Comparison of ENCODE assay signal across 33 cellular contexts in genomic region chr1:30793209-30793608, GRCh38. TPM values are rescaled to one million over a fixed set of nuclear protein-coding genes. Genes with fewer than 3 reads are reported as not detected.
"Had no signal": no experiment of that assay in that cellular context is flagged by ENCODE, and none has a peak within 500 bp of the region (broad histone marks: within the 10 kb centered on the region; RNA-seq: fewer than 3 reads in every experiment).

No MANE protein-coding gene starts in this region.

- H3K9me3 ChIP-seq: ascending aorta, esophagus squamous epithelium, gastroesophageal sphincter, heart right ventricle had no signal

- DNase-seq: activated CD4-positive, alpha-beta memory T cell treated with anti-CD3 and anti-CD28 coated beads, Interleukin-2, amount 10 ng/mL, durations not matched to agents 7 days and 5 days; activated CD4-positive, alpha-beta T cell treated with anti-CD3 and anti-CD28 coated beads for 4 hours; activated CD4-positive, alpha-beta T cell treated with anti-CD3 and anti-CD28 coated beads, Interleukin-2, amount 10 ng/mL, durations not matched to agents 7 days and 5 days; activated CD4-positive, alpha-beta T cell treated with anti-CD3 and anti-CD28 coated beads, Interleukin-2, amount 50 U/mL, for 4 hours; activated CD4-positive, CD25-positive, alpha-beta regulatory T cell; activated CD4-positive, CD25-positive, alpha-beta regulatory T cell treated with anti-CD3 and anti-CD28 coated beads, Interleukin-2, amount 50 U/mL, for 72 hours; activated CD8-positive, alpha-beta memory T cell treated with anti-CD3 and anti-CD28 coated beads, Interleukin-2, amount 50 U/mL, for 48 hours; activated gamma-delta T cell; activated naive CD4-positive, alpha-beta T cell; activated naive CD4-positive, alpha-beta T cell treated with anti-CD3 and anti-CD28 coated beads, Interleukin-2, amount 10 ng/mL, durations not matched to agents 7 days and 5 days; activated naive CD8-positive, alpha-beta T cell treated with anti-CD3 and anti-CD28 coated beads, Interleukin-2, amount 10 ng/mL, durations not matched to agents 7 days and 5 days; activated T-cell treated with anti-CD3 and anti-CD28 coated beads for 4 hours; activated T-cell treated with anti-CD3 and anti-CD28 coated beads, Interleukin-2, amount 50 U/mL, for 24 hours; activated T-cell treated with anti-CD3 and anti-CD28 coated beads, Interleukin-2, amount 50 U/mL, for 72 hours; dermis blood vessel endothelial cell; effector CD4-positive, alpha-beta T cell; effector memory CD8-positive, alpha-beta T cell; esophagus squamous epithelium; foreskin melanocyte; heart right ventricle; T-helper 1 cell; T-helper 17 cell; T1000; WERI-Rb-1 had no signal

- H3K27ac ChIP-seq: ascending aorta, coronary artery, epithelial cell of prostate, esophagus squamous epithelium, gastroesophageal sphincter, heart right ventricle, WERI-Rb-1 had no signal

- H3K36me3 ChIP-seq: ascending aorta, esophagus squamous epithelium, gastroesophageal sphincter, heart right ventricle, WERI-Rb-1 had no signal

- H3K4me3 ChIP-seq: ascending aorta, coronary artery, esophagus squamous epithelium, gastroesophageal sphincter, heart right ventricle had no signal

- H3K4me3 Mint-ChIP-seq: activated CD4-positive, alpha-beta memory T cell treated with anti-CD3 and anti-CD28 coated beads, Interleukin-2, amount 10 ng/mL, durations not matched to agents 7 days and 5 days; activated CD4-positive, alpha-beta T cell treated with anti-CD3 and anti-CD28 coated beads, Interleukin-2, amount 10 ng/mL, durations not matched to agents 7 days and 5 days; activated naive CD4-positive, alpha-beta T cell treated with anti-CD3 and anti-CD28 coated beads, Interleukin-2, amount 10 ng/mL, durations not matched to agents 7 days and 5 days; activated naive CD8-positive, alpha-beta T cell treated with anti-CD3 and anti-CD28 coated beads, Interleukin-2, amount 10 ng/mL, durations not matched to agents 7 days and 5 days; activated T-cell treated with anti-CD3 and anti-CD28 coated beads, Interleukin-2, amount 50 U/mL, for 24 hours; activated T-cell treated with anti-CD3 and anti-CD28 coated beads, Interleukin-2, amount 50 U/mL, for 72 hours; brain; central memory CD8-positive, alpha-beta T cell; effector memory CD8-positive, alpha-beta T cell; T-helper 17 cell; T-helper 2 cell treated with Interferon-gamma antibody and Interleukin-4, amounts not matched to agents 5 μg/mL and 100 μg/mL, for 36 hours had no signal

- H3K36me3 Mint-ChIP-seq: activated naive CD4-positive, alpha-beta T cell treated with anti-CD3 and anti-CD28 coated beads, Interleukin-2, amount 10 ng/mL, durations not matched to agents 7 days and 5 days; activated naive CD4-positive, alpha-beta T cell treated with anti-CD3 and anti-CD28 coated beads, Interleukin-2, amount 50 U/mL, for 72 hours; activated naive CD8-positive, alpha-beta T cell treated with anti-CD3 and anti-CD28 coated beads, Interleukin-2, amount 10 ng/mL, durations not matched to agents 7 days and 5 days; brain had no signal

- H3K9me3 Mint-ChIP-seq: activated CD4-positive, alpha-beta memory T cell treated with anti-CD3 and anti-CD28 coated beads, Interleukin-2, amount 10 ng/mL, durations not matched to agents 7 days and 5 days; activated CD4-positive, alpha-beta T cell treated with anti-CD3 and anti-CD28 coated beads, Interleukin-2, amount 10 ng/mL, durations not matched to agents 7 days and 5 days; activated naive CD4-positive, alpha-beta T cell treated with anti-CD3 and anti-CD28 coated beads, Interleukin-2, amount 10 ng/mL, durations not matched to agents 7 days and 5 days; activated naive CD4-positive, alpha-beta T cell treated with anti-CD3 and anti-CD28 coated beads, Interleukin-2, amount 50 U/mL, for 72 hours; activated naive CD8-positive, alpha-beta T cell treated with anti-CD3 and anti-CD28 coated beads, Interleukin-2, amount 10 ng/mL, durations not matched to agents 7 days and 5 days; activated T-cell treated with anti-CD3 and anti-CD28 coated beads, Interleukin-2, amount 50 U/mL, for 24 hours; activated T-cell treated with anti-CD3 and anti-CD28 coated beads, Interleukin-2, amount 50 U/mL, for 72 hours; central memory CD8-positive, alpha-beta T cell; effector memory CD8-positive, alpha-beta T cell; T-helper 2 cell treated with Interferon-gamma antibody and Interleukin-4, amounts not matched to agents 5 μg/mL and 100 μg/mL, for 36 hours had no signal

- H3K4me1 ChIP-seq: ascending aorta had no signal

- H3K27me3 ChIP-seq: ascending aorta had no signal

- H3K27ac Mint-ChIP-seq: activated CD4-positive, alpha-beta memory T cell treated with anti-CD3 and anti-CD28 coated beads, Interleukin-2, amount 10 ng/mL, durations not matched to agents 7 days and 5 days; activated CD4-positive, alpha-beta T cell treated with anti-CD3 and anti-CD28 coated beads, Interleukin-2, amount 10 ng/mL, durations not matched to agents 7 days and 5 days; activated naive CD4-positive, alpha-beta T cell treated with anti-CD3 and anti-CD28 coated beads, Interleukin-2, amount 10 ng/mL, durations not matched to agents 7 days and 5 days; activated naive CD4-positive, alpha-beta T cell treated with anti-CD3 and anti-CD28 coated beads, Interleukin-2, amount 50 U/mL, for 72 hours; activated naive CD8-positive, alpha-beta T cell treated with anti-CD3 and anti-CD28 coated beads, Interleukin-2, amount 10 ng/mL, durations not matched to agents 7 days and 5 days; activated T-cell treated with anti-CD3 and anti-CD28 coated beads, Interleukin-2, amount 50 U/mL, for 24 hours; activated T-cell treated with anti-CD3 and anti-CD28 coated beads, Interleukin-2, amount 50 U/mL, for 72 hours; effector memory CD8-positive, alpha-beta T cell; T-helper 2 cell treated with Interferon-gamma antibody and Interleukin-4, amounts not matched to agents 5 μg/mL and 100 μg/mL, for 36 hours had no signal

- ATAC-seq: activated naive CD4-positive, alpha-beta T cell treated with anti-CD3 and anti-CD28 coated beads, Interleukin-2, amount 50 U/mL, for 72 hours; activated T-cell treated with anti-CD3 and anti-CD28 coated beads, Interleukin-2, amount 50 U/mL, for 72 hours; effector memory CD8-positive, alpha-beta T cell; gastroesophageal sphincter; heart right ventricle; T-helper 17 cell had no signal

RNA-seq across cellular contexts. Expression of gene LAPTM5, which starts 35.6 kb away (rescaled TPM):
- total RNA-seq: fibroblast of villous mesenchyme had no signal
